ENCODE assay signal across 13 cellular contexts in genomic region chr5:59732806-59733205, GRCh38.
A peak's percentile ranks its signal among the peaks of the same experiment; 100 is the strongest.
DNase-seq lines count a peak whose midpoint lies in the region; ATAC-seq and TF ChIP-seq lines count a peak whose summit lies in the region.
"Had no signal": no experiment of that assay in that cellular context is flagged by ENCODE, and none has a peak within 500 bp of the region (broad histone marks: within the 10 kb centered on the region; RNA-seq: fewer than 3 reads in every experiment).

No MANE protein-coding gene starts in this region.

- intact Hi-C loops in lower leg skin (cut with DNase I; ENCODE audit: low total_unique reads), result no loop called here

- no peak for TF ChIP-seq POLR2A in lower leg skin (IDR thresholded peaks at IDR 0.05)

- peak; percentile 70 for DNase-seq in SK-MEL-5 (ENCODE audit: low read depth, low spot score)
- DNase-seq in choroid plexus epithelial cell (ENCODE audit: low read depth), result peak; percentile 24
- peak; percentile 76 for DNase-seq in iris pigment epithelial cell (ENCODE audit: low read depth)
- no peak for DNase-seq in lower leg skin (ENCODE audit: low spot score in 2 of 2)
- no peak for DNase-seq in NCI-H2171 treated with DMSO at 0.1 percent for 48 hours (lab: John Stamatoyannopoulos, UW)
- no peak for DNase-seq in COLO668 (lab: John Stamatoyannopoulos, UW; ENCODE audit: unreplicated experiment)
- DNase-seq: C1 segment of cervical spinal cord; CD4-positive, alpha-beta T cell; DMS79; HFFc6 had no signal

- TF ChIP-seq CTCF in choroid plexus epithelial cell (conservative IDR thresholded peaks at IDR 0.05; ENCODE audit: low read depth, low read length) (no peak), lower leg skin (IDR thresholded peaks at IDR 0.05) (no peak)

- H3K4me3 ChIP-seq in choroid plexus epithelial cell (ENCODE audit: low read depth, low read length) (no peak overlapping the region), lower leg skin (ENCODE audit: low read depth, poor library complexity, severe bottlenecking) (no peak overlapping the region)
- H3K4me3 ChIP-seq: GM12878, HAP-1 had no signal

- in situ Hi-C loops in SK-MEL-5 (cut with HindIII; ENCODE audit: low pct_unique_long_range_greater_than_20kb, low sequenced_read_pairs), result no loop called here

- ATAC-seq in GM21825 (IDR thresholded peaks at IDR 0.05; ENCODE audit: unreplicated experiment), result no peak
- ATAC-seq: GM12878 had no signal

Comparison
In these comparisons a context has a peak if more than half of its experiments do, and no peak if none do; other contexts are left out.
1. DNase-seq: peak in SK-MEL-5 (single experiment), choroid plexus epithelial cell (single experiment) and iris pigment epithelial cell (single experiment); none in lower leg skin (0 of 2), NCI-H2171 treated with DMSO at 0.1 percent for 48 hours (single experiment) and COLO668 (single experiment).